ENCODE assay signal across 7 cellular contexts in genomic region chr21:43430830-43431416, GRCh38. TPM values are rescaled to one million over a fixed set of nuclear protein-coding genes. Genes with fewer than 3 reads are reported as not detected.
DNase-seq lines count a peak whose midpoint lies in the region; ATAC-seq, FAIRE-seq and TF ChIP-seq lines count a peak whose summit lies in the region.
"Not testable (repeated sequence)": the region's sequence is repeated elsewhere in the genome, so short reads cannot be mapped to it uniquely, and the experiment has no call there.

No MANE protein-coding gene starts in this region.

- not testable (repeated sequence) for H3K27me3 Mint-ChIP-seq in activated B cell treated with CpG ODN at 0.5 μM for 24 hours

- not testable (repeated sequence) for H3K79me2 ChIP-seq in DND-41 (ENCODE audit: insufficient read depth, low read length); HepG2 (ENCODE audit: insufficient read depth, low read length)

- not testable (repeated sequence) for TF ChIP-seq RAD21 in HepG2 (CRISPR knock-in tag; IDR thresholded peaks at IDR 0.05)

- not testable (repeated sequence) for H3K9ac ChIP-seq in DND-41 (ENCODE audit: low read depth, low read length); colonic mucosa (ENCODE audit: low read depth in 2 of 2, low read length in 2 of 2); HepG2 (ENCODE audit: insufficient read depth, low read depth, low read length)

- H3K36me3 Mint-ChIP-seq in activated B cell treated with CpG ODN at 0.5 μM for 24 hours (ENCODE audit: low read depth), result not testable (repeated sequence)

- not testable (repeated sequence) for H3K4me1 ChIP-seq in DND-41 (ENCODE audit: insufficient read depth, low read length); colonic mucosa; HepG2 (ENCODE audit: insufficient read depth, low read length); pancreas

- not testable (repeated sequence) for H3K27ac Mint-ChIP-seq in activated B cell treated with CpG ODN at 0.5 μM for 24 hours

- TF ChIP-seq EP300 in HepG2 (IDR thresholded peaks at IDR 0.05; ENCODE audit: low read depth in 2 of 2, low read length in 2 of 2); HepG2 (CRISPR knock-in tag; IDR thresholded peaks at IDR 0.05; ENCODE audit: borderline replicate concordance): not testable (repeated sequence)

- POLR2A ChIA-PET in activated B cell treated with CpG ODN at 0.5 μM for 24 hours (lab: Charles Lee); HepG2 (lab: Yijun Ruan, JAX): not testable (repeated sequence)

- BruUV-seq in HepG2 (replicated peaks; lab: Mats Ljungman, UMichigan), result not testable (repeated sequence)

- H3K9me3 ChIP-seq in DND-41 (ENCODE audit: insufficient read depth, low read length, severe bottlenecking); colonic mucosa; HepG2 (ENCODE audit: low read length); pancreas: not testable (repeated sequence)

- not testable (repeated sequence) for H3K4me3 ChIP-seq in DND-41 (ENCODE audit: low read depth in 1 of 2, low read length in 2 of 2); colonic mucosa; HepG2 (replicated peaks in 1 of 3; ENCODE audit: insufficient read depth in 1 of 3, low read depth in 2 of 3, low read length in 3 of 3); pancreas

- intact Hi-C loops in activated B cell treated with CpG ODN at 0.5 μM for 24 hours (cut with micrococcal nuclease); colonic mucosa (cut with DNase I); HepG2 (cut with micrococcal nuclease; ENCODE audit: unreplicated experiment); pancreas (cut with DNase I): not testable (repeated sequence)

- in situ Hi-C loops in HepG2 (cut with HindIII; ENCODE audit: extremely low pct_ligation_motif_present, low pct_unique_long_range_greater_than_20kb), result not testable (repeated sequence)

- WGBS in HepG2 (ENCODE audit: low lambda C conversion rate), result no CpG with 5 or more reads among the region's 17 CpGs
- 28 to 37% methylated on average over 7 to 11 of the region's 17 CpGs for WGBS in pancreas, 2 donors

- H3K27ac ChIP-seq in DND-41 (ENCODE audit: low read length); colonic mucosa; HepG2 (ENCODE audit: extremely low read length, insufficient read depth, low read length); pancreas: not testable (repeated sequence)

- ATAC-seq in DND-41 (ENCODE audit: insufficient read depth, low read depth) (peak; percentile 86), GM21423 (IDR thresholded peaks at IDR 0.05; ENCODE audit: unreplicated experiment) (peak; percentile 25), activated B cell treated with CpG ODN at 0.5 μM for 24 hours (ENCODE audit: low read depth) (peak; percentile 8), pancreas (peak; percentile 47 to 74 (median 66))
- ATAC-seq in HepG2, result not testable (repeated sequence)

- FAIRE-seq in GM19239 (lab: Jason Lieb, UNC) (peak; percentile 91), HepG2 (lab: Jason Lieb, UNC) (peak; percentile 18)
- FAIRE-seq in pancreas (lab: Jason Lieb, UNC), result not testable (repeated sequence)

- not testable (repeated sequence) for H3K4me2 ChIP-seq in DND-41 (ENCODE audit: insufficient read depth, low read length); HepG2 (ENCODE audit: low read depth, low read length)

- not testable (repeated sequence) for H2AFZ ChIP-seq in DND-41 (ENCODE audit: low read depth, low read length); HepG2 (ENCODE audit: low read length)

- not testable (repeated sequence) for H3K27me3 ChIP-seq in DND-41 (ENCODE audit: insufficient read depth, low read length, poor library complexity); colonic mucosa; HepG2 (ENCODE audit: control insufficient read depth in 1 of 2, insufficient read depth in 2 of 2, low read length in 2 of 2); pancreas

- not testable (repeated sequence) for H3K36me3 ChIP-seq in DND-41 (ENCODE audit: insufficient read depth, low read length); colonic mucosa; HepG2 (replicated peaks in 1 of 2; ENCODE audit: control insufficient read depth in 1 of 2, insufficient read depth in 2 of 2, low read length in 2 of 2); pancreas

- TF ChIP-seq CTCF in DND-41 (IDR thresholded peaks at IDR 0.05; ENCODE audit: borderline replicate concordance, extremely low read depth, low read length, poor library complexity, severe bottlenecking); activated B cell treated with CpG ODN at 0.5 μM for 24 hours (IDR thresholded peaks at IDR 0.05); colonic mucosa (IDR thresholded peaks at IDR 0.05); HepG2 (CRISPR knock-in tag; IDR thresholded peaks at IDR 0.05); pancreas (IDR thresholded peaks at IDR 0.05): not testable (repeated sequence)

- not testable (repeated sequence) for TF ChIP-seq POLR2A in HepG2 (IDR thresholded peaks at IDR 0.05; ENCODE audit: insufficient read depth in 1 of 2, low read depth in 2 of 2, low read length in 2 of 2)

- not testable (repeated sequence) for DNase-seq in DND-41; GM19239 (ENCODE audit: insufficient read length, low spot score); activated B cell treated with CpG ODN at 0.5 μM for 24 hours; HepG2 (ENCODE audit: low spot score)
- DNase-seq in colonic mucosa (peak; percentile 13), pancreas (peak in 1 of 6 donors; percentile 13)

- not testable (repeated sequence) for H3K4me3 Mint-ChIP-seq in activated B cell treated with CpG ODN at 0.5 μM for 24 hours

- H3K4me1 Mint-ChIP-seq in activated B cell treated with CpG ODN at 0.5 μM for 24 hours, result not testable (repeated sequence)

- H3K9me3 Mint-ChIP-seq in activated B cell treated with CpG ODN at 0.5 μM for 24 hours, result not testable (repeated sequence)

- H4K20me1 ChIP-seq in DND-41 (ENCODE audit: insufficient read depth, low read length); HepG2 (ENCODE audit: insufficient read depth, low read length): not testable (repeated sequence)

- CTCF ChIA-PET in activated B cell treated with CpG ODN at 0.5 μM for 24 hours (lab: Charles Lee); HepG2 (lab: Yijun Ruan, JAX; ENCODE audit: low intra/inter-chr PET ratio, low total read pairs): not testable (repeated sequence)

RNA-seq across cellular contexts. Expression of gene SIK1, which starts 4.0 kb away (rescaled TPM):
- total RNA-seq in activated B cell treated with CpG ODN at 0.5 μM for 24 hours (20.2 and 20.4 TPM in 2 replicates), colonic mucosa (1 to 10 TPM; 3.7 to 8.4 TPM), HepG2 (2016; rRNA removed; fragmentation: Illumina TruSeq; extraction: Trizol) (4.5 and 5.2 TPM in 2 replicates), pancreas (100 to 1,000 TPM in 1 of 6 donors, 10 to 100 TPM in 2, 1 to 10 TPM in 3; 3.3 to 187 (median 9.2) TPM)
- 0.71 and 1.2 TPM in 2 replicates for total RNA-seq in HepG2 (2016; cell fraction: cytosol; rRNA removed; fragmentation: Illumina TruSeq; extraction: Trizol; ENCODE audit: low read depth)
- 2.8 and 6.2 TPM in 2 replicates for total RNA-seq in HepG2 (2016; cell fraction: insoluble cytoplasmic fraction; rRNA removed; fragmentation: Illumina TruSeq; extraction: Trizol)
- 1.0 and 1.7 TPM in 2 replicates for total RNA-seq in HepG2 (2016; cell fraction: membrane; rRNA removed; fragmentation: Illumina TruSeq; extraction: Trizol)
- 8.3 and 8.9 TPM in 2 replicates for total RNA-seq in HepG2 (2016; cell fraction: nucleus; rRNA removed; fragmentation: Illumina TruSeq; extraction: Trizol)
- polyA plus RNA-seq in HepG2 (2011; rRNA removed) (11.8 and 14.5 TPM in 2 replicates), pancreas (10 to 100 TPM in 1 of 2 donors, 1 to 10 TPM in 1; 9.7 to 48.6 TPM)
- polyA plus RNA-seq in HepG2 (2011; cell fraction: cytosol; rRNA removed), result 2.2 and 3.7 TPM in 2 replicates
- polyA plus RNA-seq in HepG2 (2011; cell fraction: nucleus; rRNA removed), result 16.5 and 19.0 TPM in 2 replicates
- polyA plus RNA-seq in HepG2 (2012), result 13.7 and 16.8 TPM in 2 replicates
- polyA plus RNA-seq in HepG2 (2016; cell fraction: cytosol; fragmentation: Illumina TruSeq; extraction: Trizol; ENCODE audit: low read depth), result 0.21 and 0.24 TPM in 2 replicates
- polyA plus RNA-seq in HepG2 (2016; cell fraction: insoluble cytoplasmic fraction; fragmentation: Illumina TruSeq; extraction: Trizol; ENCODE audit: low read depth), result 1.5 and 2.8 TPM in 2 replicates
- 0.62 and 0.91 TPM in 2 replicates for polyA plus RNA-seq in HepG2 (2016; cell fraction: membrane; fragmentation: Illumina TruSeq; extraction: Trizol; ENCODE audit: low read depth)
- polyA plus RNA-seq in HepG2 (2016; cell fraction: nucleus; fragmentation: Illumina TruSeq; extraction: Trizol; ENCODE audit: insufficient read depth, low read depth), result 20.9 and 35.5 TPM in 2 replicates
- 12.8 and 71.6 TPM in 2 replicates for polyA minus RNA-seq in HepG2 (2011; rRNA and poly(A)+ RNA removed; ENCODE audit: low replicate concordance)
- polyA minus RNA-seq in HepG2 (2011; cell fraction: cytosol; rRNA and poly(A)+ RNA removed), result 14.9 and 19.3 TPM in 2 replicates
- polyA minus RNA-seq in HepG2 (2011; cell fraction: nucleus; rRNA and poly(A)+ RNA removed), result 15.5 and 29.5 TPM in 2 replicates
